Comparison of ENCODE assay signal across 11 cellular contexts in the genomic region with DNA sequence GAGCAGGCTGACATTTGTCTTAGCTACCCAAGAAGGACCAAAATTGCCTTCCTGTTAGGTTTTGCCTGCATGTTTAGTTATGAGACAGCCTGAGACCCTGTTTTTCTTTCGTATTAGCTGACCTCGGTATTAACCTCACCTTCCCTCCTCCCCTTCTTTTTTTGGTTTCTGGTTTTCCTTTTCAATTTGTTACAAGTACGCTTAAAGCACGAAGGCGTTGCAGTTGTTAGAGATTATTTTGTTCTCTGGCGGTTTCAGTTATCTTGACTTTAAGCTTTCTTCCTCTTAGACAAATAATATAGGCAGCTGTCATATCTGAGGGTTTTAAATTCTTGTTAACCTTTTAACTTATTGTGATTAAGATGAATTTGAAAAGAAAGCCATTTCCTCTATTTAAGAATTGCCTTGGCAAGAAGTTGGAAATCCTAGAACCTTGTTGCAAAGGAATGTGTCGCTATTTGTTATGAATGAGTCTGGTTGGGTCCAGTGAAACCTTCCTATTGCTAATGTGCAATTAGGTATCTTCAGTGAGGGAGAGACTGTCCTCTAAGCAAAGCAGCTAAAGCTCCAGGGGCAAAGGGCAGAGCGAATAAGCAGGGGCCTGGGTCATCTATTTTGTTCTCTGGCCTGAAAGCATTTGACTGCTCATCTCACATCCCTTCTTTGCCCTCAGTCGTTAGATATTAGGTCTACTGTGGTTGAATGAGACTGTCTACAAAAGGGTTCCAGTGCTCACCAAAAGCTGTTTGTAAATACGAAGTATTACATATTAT. TPM values are rescaled to one million over a fixed set of nuclear protein-coding genes. Genes with fewer than 3 reads are reported as not detected.
DNase-seq lines count a peak whose midpoint lies in the region; ATAC-seq and TF ChIP-seq lines count a peak whose summit lies in the region.
"Had no signal": no experiment of that assay in that cellular context is flagged by ENCODE, and none has a peak within 500 bp of the region (broad histone marks: within the 10 kb centered on the region; RNA-seq: fewer than 3 reads in every experiment).

No MANE protein-coding gene starts in this region.

- WGBS in ovary, 3 donors = 33 to 58% (median 39%) methylated on average over 10 of the region's 10 CpGs

- intact Hi-C loops in ovary (cut with DNase I) = no loop called here

- H3K27ac ChIP-seq in BLaER1 (peak overlapping the region; percentile 59), HUES48 (ENCODE audit: low read depth, low read length) (peak overlapping the region; percentile 73), ovary (no peak overlapping the region)

- H3K9me3 ChIP-seq in BLaER1 (no peaks in the 10 kb centered on the region), HUES48 (ENCODE audit: control insufficient read depth, insufficient read depth, low read length) (no peaks in the 10 kb centered on the region), ovary (no peaks in the 10 kb centered on the region)

- TF ChIP-seq CTCF in ovary (IDR thresholded peaks at IDR 0.05) = no peak

- TF ChIP-seq POLR2A in ovary (IDR thresholded peaks at IDR 0.05) = no peak

- TF ChIP-seq EP300 in ovary (IDR thresholded peaks at IDR 0.05) = no peak

- H3K9ac ChIP-seq in BLaER1 (peak overlapping the region; percentile 32), HUES48 (ENCODE audit: low read depth, low read length) (no peak overlapping the region)

- H3K4me3 ChIP-seq in BLaER1 (0 out of 2 replicates have a peak overlapping the region, but pooled peaks have one; percentile 18), HUES48 (ENCODE audit: low read depth, low read length) (no peak overlapping the region), ovary (no peak overlapping the region)

- DNase-seq in effector CD4-positive, alpha-beta T cell = peak; percentile 12
- DNase-seq in NCI-H226 = no peak
- no peak for DNase-seq in ovary
- DNase-seq in left lobe of liver (ENCODE audit: low spot score) = no peak
- no peak for DNase-seq in AG20443 (ENCODE audit: low spot score)
- DNase-seq: caudate nucleus, NCI-H510A, substantia nigra had no signal

- ATAC-seq in GM19043 (IDR thresholded peaks at IDR 0.05; ENCODE audit: low read depth, unreplicated experiment) (peak; percentile 56), left lobe of liver (no peak)

- H3K27me3 ChIP-seq in BLaER1 (no peaks in the 10 kb centered on the region), HUES48 (ENCODE audit: control insufficient read depth, insufficient read depth, low read length) (no peaks in the 10 kb centered on the region), ovary (no peaks in the 10 kb centered on the region)

- H4K20me1 ChIP-seq in BLaER1 = peaks cover 57% of the 10 kb centered on the region

- H3K36me3 ChIP-seq in BLaER1 (no peaks in the 10 kb centered on the region), HUES48 (ENCODE audit: control insufficient read depth, insufficient read depth, low read length) (no peaks in the 10 kb centered on the region), ovary (no peaks in the 10 kb centered on the region)

- peak overlapping the region; percentile 86 for H3K4me2 ChIP-seq in BLaER1

- H3K4me1 ChIP-seq in BLaER1 (peaks cover 75% of the 10 kb centered on the region), HUES48 (ENCODE audit: control insufficient read depth, insufficient read depth, low read length) (peaks cover 49% of the 10 kb centered on the region), ovary (ENCODE audit: insufficient read depth) (peaks cover 16% of the 10 kb centered on the region)

RNA-seq across cellular contexts. Expression of a gene that starts 45.8 kb away (rescaled TPM):
- total RNA-seq in ovary = 10 to 100 TPM; 22.4 to 83.9 (median 73.9) TPM
- polyA plus RNA-seq in ovary = 10 to 100 TPM; 31.3 to 92.9 TPM
- 5.8 TPM for total RNA-seq in left lobe of liver

Comparison
In these comparisons a context has a peak if more than half of its experiments do, and no peak if none do; other contexts are left out.
1. H3K27ac ChIP-seq: peak in BLaER1 (single experiment) and HUES48 (single experiment); none in ovary (0 of 2).